8 cellular contexts compared by ENCODE assay signal in genomic region chr19:4246767-4247593, GRCh38. TPM values are rescaled to one million over a fixed set of nuclear protein-coding genes. Genes with fewer than 3 reads are reported as not detected.
DNase-seq lines count a peak whose midpoint lies in the region; ATAC-seq and TF ChIP-seq lines count a peak whose summit lies in the region.

Gene YJU2, plus strand, starts transcription at chr19:4247080. Its CDS starts 67 bp downstream, at chr19:4247147.

- no peaks in the 10 kb centered on the region for H3K9me3 ChIP-seq in fibroblast of lung (ENCODE audit: control insufficient read depth, insufficient read depth, low read depth, low read length)
- no peaks in the 10 kb centered on the region for H3K9me3 ChIP-seq in naive thymus-derived CD4-positive, alpha-beta T cell (ENCODE audit: control insufficient read depth in 2 of 3, low read length in 3 of 3)

- peaks cover 0 to 2% (median 0%) of the 10 kb centered on the region in 5 donors for H3K27me3 Mint-ChIP-seq in naive thymus-derived CD4-positive, alpha-beta T cell
- no peaks in the 10 kb centered on the region for H3K27me3 Mint-ChIP-seq in stimulated activated naive B cell treated with anti-CD40 and anti-IgM and Interleukin-4, amounts not matched to agents 10 μg/mL and 1 μg/mL and 100 μg/mL, for 72 hours

- intact Hi-C loops in naive thymus-derived CD4-positive, alpha-beta T cell (cut with micrococcal nuclease): loop anchor here (1.0 to 2.0 kb wide), 18 partner anchors 65 to 1433 kb away; partner anchors contain the start of genes CHAF1A (in 2 of the 2), PIAS4 (in 2 of the 2), UBXN6 (in 2 of the 2) and ANKRD24 (in 1 of the 2)

- DNase-seq in ELF-1 (ENCODE audit: low read depth, low spot score) (peak; percentile 100), GOT3 (lab: John Stamatoyannopoulos, UW) (peak; percentile 94), RPMI8226 (peak; percentile 100), fibroblast of lung (ENCODE audit: low read depth in 2 of 2) (peak; percentile 99 to 100)
- DNase-seq in activated T-helper 1 cell treated with anti-CD3 and anti-CD28 coated beads, Interleukin-2, amount 50 U/mL, for 16 hours (ENCODE audit: low read depth in 1 of 2, low spot score in 1 of 2): peak; percentile 91 to 95
- peak; percentile 92 to 100 (median 99) for DNase-seq in naive thymus-derived CD4-positive, alpha-beta T cell
- peak; percentile 97 for DNase-seq in stimulated activated naive B cell treated with anti-CD40 and anti-IgM and Interleukin-4, amounts not matched to agents 10 μg/mL and 1 μg/mL and 100 μg/mL, for 72 hours

- no peaks in the 10 kb centered on the region for H4K20me1 ChIP-seq in fibroblast of lung (ENCODE audit: control insufficient read depth, extremely low read depth, insufficient read depth, low read length)

- no peaks in the 10 kb centered on the region for H3K27me3 ChIP-seq in fibroblast of lung (ENCODE audit: control insufficient read depth, insufficient read depth, low read length)
- no peaks in the 10 kb centered on the region for H3K27me3 ChIP-seq in naive thymus-derived CD4-positive, alpha-beta T cell (ENCODE audit: control insufficient read depth in 2 of 2, insufficient read depth in 2 of 2, low read length in 2 of 2)

- H3K9me3 Mint-ChIP-seq in naive thymus-derived CD4-positive, alpha-beta T cell: peaks cover 0 to 13% (median 2%) of the 10 kb centered on the region in 11 donors
- peaks cover 2 to 5% of the 10 kb centered on the region in 2 donors for H3K9me3 Mint-ChIP-seq in stimulated activated naive B cell treated with anti-CD40 and anti-IgM and Interleukin-4, amounts not matched to agents 10 μg/mL and 1 μg/mL and 100 μg/mL, for 72 hours

- peaks cover 11 to 29% (median 27%) of the 10 kb centered on the region in 5 donors for H3K36me3 Mint-ChIP-seq in naive thymus-derived CD4-positive, alpha-beta T cell
- H3K36me3 Mint-ChIP-seq in stimulated activated naive B cell treated with anti-CD40 and anti-IgM and Interleukin-4, amounts not matched to agents 10 μg/mL and 1 μg/mL and 100 μg/mL, for 72 hours: peaks cover 30 to 47% of the 10 kb centered on the region in 2 donors

- POLR2A ChIA-PET in naive thymus-derived CD4-positive, alpha-beta T cell (lab: Charles Lee): interaction anchor here (0.6 to 1.5 kb wide), 17 partner anchors 17 to 1472 kb away, joined by 3 to 14 read pairs (median 4); partner anchors contain the start of genes CHAF1A, EEF2, HDGFL2 and KDM4B

- H3K36me3 ChIP-seq in fibroblast of lung (ENCODE audit: control insufficient read depth, insufficient read depth, low read length): peaks cover 6% of the 10 kb centered on the region
- peaks cover 18 to 42% (median 18%) of the 10 kb centered on the region in 3 experiments for H3K36me3 ChIP-seq in naive thymus-derived CD4-positive, alpha-beta T cell (ENCODE audit: control insufficient read depth in 2 of 3, insufficient read depth in 3 of 3, low read length in 3 of 3)

- peak within 1 kb of the TSS; percentile 85 to 98 (median 96) for H3K4me3 Mint-ChIP-seq in naive thymus-derived CD4-positive, alpha-beta T cell
- H3K4me3 Mint-ChIP-seq in stimulated activated naive B cell treated with anti-CD40 and anti-IgM and Interleukin-4, amounts not matched to agents 10 μg/mL and 1 μg/mL and 100 μg/mL, for 72 hours: peak within 1 kb of the TSS; percentile 89 to 93

- H2AFZ ChIP-seq in fibroblast of lung (ENCODE audit: low read length): peak within 1 kb of the TSS; percentile 95

- peak; percentile 96 for ATAC-seq in naive thymus-derived CD4-positive, alpha-beta T cell
- ATAC-seq in stimulated activated naive B cell treated with anti-CD40 and anti-IgM and Interleukin-4, amounts not matched to agents 10 μg/mL and 1 μg/mL and 100 μg/mL, for 72 hours (replicated peaks): peak; percentile 90 to 95

- H3K27ac ChIP-seq in fibroblast of lung (ENCODE audit: insufficient read depth, low read length): peak within 1 kb of the TSS; percentile 98
- peak within 1 kb of the TSS; percentile 99 for H3K27ac ChIP-seq in naive thymus-derived CD4-positive, alpha-beta T cell (ENCODE audit: low read depth, low read length)

- peak within 1 kb of the TSS; percentile 97 to 100 (median 99) for H3K27ac Mint-ChIP-seq in naive thymus-derived CD4-positive, alpha-beta T cell
- H3K27ac Mint-ChIP-seq in stimulated activated naive B cell treated with anti-CD40 and anti-IgM and Interleukin-4, amounts not matched to agents 10 μg/mL and 1 μg/mL and 100 μg/mL, for 72 hours: peak within 1 kb of the TSS; percentile 99

- H3K4me1 Mint-ChIP-seq in naive thymus-derived CD4-positive, alpha-beta T cell: peaks cover 10 to 33% (median 24%) of the 10 kb centered on the region in 7 donors
- peaks cover 22 to 46% of the 10 kb centered on the region in 2 donors for H3K4me1 Mint-ChIP-seq in stimulated activated naive B cell treated with anti-CD40 and anti-IgM and Interleukin-4, amounts not matched to agents 10 μg/mL and 1 μg/mL and 100 μg/mL, for 72 hours

- CTCF ChIA-PET in naive thymus-derived CD4-positive, alpha-beta T cell (lab: Charles Lee): interaction anchor here (0.7 to 1.3 kb wide), 8 partner anchors 10 to 279 kb away, joined by 3 to 5 read pairs (median 3); no protein-coding TSS in a partner anchor

- peaks cover 1% of the 10 kb centered on the region for H3K79me2 ChIP-seq in fibroblast of lung (ENCODE audit: control insufficient read depth, insufficient read depth, low read length)

- peak within 1 kb of the TSS; percentile 92 for H3K4me2 ChIP-seq in fibroblast of lung (ENCODE audit: extremely low read depth, insufficient read depth, low read length)

- TF ChIP-seq CTCF in LNCAP (IDR thresholded peaks at IDR 0.05): peak; percentile 58; the same call in 1 of the 2 replicates
- peak; percentile 49 to 56 for TF ChIP-seq CTCF in fibroblast of lung (conservative IDR thresholded peaks at IDR 0.05 in 1 of 2, IDR thresholded peaks at IDR 0.05 in 1 of 2; ENCODE audit: low read depth in 1 of 2, low read length in 2 of 2)

- H3K4me1 ChIP-seq in fibroblast of lung (ENCODE audit: control insufficient read depth, extremely low read depth, insufficient read depth, low read length): no peaks in the 10 kb centered on the region
- peaks cover 12 to 13% of the 10 kb centered on the region in 2 donors for H3K4me1 ChIP-seq in naive thymus-derived CD4-positive, alpha-beta T cell (ENCODE audit: control insufficient read depth in 2 of 2, insufficient read depth in 2 of 2, low read length in 2 of 2)

- peak within 1 kb of the TSS; percentile 91 for H3K9ac ChIP-seq in fibroblast of lung (ENCODE audit: insufficient read depth, low read length)

- peak within 1 kb of the TSS; percentile 70 to 95 (median 82) for H3K4me3 ChIP-seq in fibroblast of lung (replicated peaks in 1 of 4; ENCODE audit: control extremely low read depth in 1 of 4, insufficient read depth in 1 of 4, low read depth in 3 of 4, low read length in 4 of 4)
- peak within 1 kb of the TSS; percentile 100 for H3K4me3 ChIP-seq in naive thymus-derived CD4-positive, alpha-beta T cell (ENCODE audit: low read length)

RNA-seq across cellular contexts. Expression of gene YJU2, which starts in this region (rescaled TPM):
- 12.6 and 14.7 TPM in 2 replicates for total RNA-seq in fibroblast of lung
- 10.7 and 16.3 TPM in 2 replicates for polyA plus RNA-seq in fibroblast of lung
- polyA plus RNA-seq in fibroblast of lung (2012): 13.8 and 17.9 TPM in 2 replicates
- polyA minus RNA-seq in fibroblast of lung (ENCODE audit: low replicate concordance): 4.5 and 8.9 TPM in 2 replicates
- 10 to 100 TPM; 28.5 to 42.1 (median 31.9) TPM for total RNA-seq in naive thymus-derived CD4-positive, alpha-beta T cell
- 10 to 100 TPM; 24.4 to 44.7 TPM for polyA plus RNA-seq in naive thymus-derived CD4-positive, alpha-beta T cell

Comparison
In these comparisons a context has a peak if more than half of its experiments do, and no peak if none do; other contexts are left out.
1. Peak in every context shown above with its lines: DNase-seq, ATAC-seq, H3K4me3 ChIP-seq and H3K27ac ChIP-seq.